Comparison of ENCODE assay signal across 9 cellular contexts in genomic region chr11:68003846-68004550, GRCh38. TPM values are rescaled to one million over a fixed set of nuclear protein-coding genes. Genes with fewer than 3 reads are reported as not detected.
DNase-seq lines count a peak whose midpoint lies in the region; ATAC-seq, FAIRE-seq and TF ChIP-seq lines count a peak whose summit lies in the region.
"Had no signal": no experiment of that assay in that cellular context is flagged by ENCODE, and none has a peak within 500 bp of the region (broad histone marks: within the 10 kb centered on the region; RNA-seq: fewer than 3 reads in every experiment).

Gene UNC93B1, minus strand, starts transcription at chr11:68004097. Its CDS starts 54 bp downstream, at chr11:68004043.

- no peak within 1 kb of the TSS for H3K27ac ChIP-seq in H1 (ENCODE audit: low read depth, low read length)

- no peak for TF ChIP-seq CTCF in H1 (IDR thresholded peaks at IDR 0.05; ENCODE audit: control extremely low read depth in 1 of 3, insufficient read depth in 1 of 3, low read depth in 1 of 3, low read length in 3 of 3)
- no peak for TF ChIP-seq CTCF in mucosa of descending colon (IDR thresholded peaks at IDR 0.05)

- DNase-seq in NCI-H1417 (lab: John Stamatoyannopoulos, UW): peak; percentile 62 to 81 (median 71)
- DNase-seq in NCI-H1417 treated with DMSO at 0.1 percent for 48 hours (lab: John Stamatoyannopoulos, UW): no peak
- DNase-seq in NOMO-1 (lab: John Stamatoyannopoulos, UW; ENCODE audit: unreplicated experiment in 2 of 2): peak; percentile 71 to 92
- DNase-seq in H1 (ENCODE audit: low read depth in 1 of 2, low spot score in 2 of 2): peak in 1 of 2 experiments; percentile 84
- peak; percentile 96 to 97 (median 97) for DNase-seq in mucosa of descending colon
- DNase-seq in stimulated activated CD8-positive, alpha-beta memory T cell treated with anti-CD3 and anti-CD28 coated beads, Interleukin-4, amount 100 ng/mL, for 24 hours (ENCODE audit: low read depth): peak; percentile 72

- H4K20me1 ChIP-seq in H1 (replicated peaks in 1 of 2; ENCODE audit: control insufficient read depth in 1 of 2, insufficient read depth in 2 of 2, low read length in 2 of 2): peaks cover 0 to 2% of the 10 kb centered on the region in 2 experiments

- no peak for FAIRE-seq in H1 (lab: Jason Lieb, UNC)
- FAIRE-seq: G401.6 had no signal

- peak within 1 kb of the TSS; percentile 71 for H3K18ac ChIP-seq in H1 (ENCODE audit: extremely low read depth, low read length)

- H4K91ac ChIP-seq in H1 (replicated peaks; ENCODE audit: insufficient read length, low read length): peak within 1 kb of the TSS; percentile 99

- H3K4me1 ChIP-seq in H1 (replicated peaks in 1 of 4; ENCODE audit: control insufficient read depth in 3 of 4, insufficient read depth in 4 of 4, low read length in 3 of 4) (peaks cover 0 to 12% (median 4%) of the 10 kb centered on the region in 4 experiments; a peak in 5 of 7 replicates), mucosa of descending colon (ENCODE audit: low read depth) (peaks cover 23% of the 10 kb centered on the region)

- no peak for TF ChIP-seq EP300 in H1 (IDR thresholded peaks at IDR 0.05; ENCODE audit: borderline replicate concordance in 1 of 2, low read depth in 2 of 2, low read length in 2 of 2)

- peak within 1 kb of the TSS in 2 of 4 experiments; percentile 31 to 55; a peak in 3 of 7 replicates for H3K9ac ChIP-seq in H1 (replicated peaks in 1 of 4; ENCODE audit: extremely low read depth in 1 of 4, low read depth in 3 of 4, low read length in 3 of 4)

- peaks cover 12% of the 10 kb centered on the region for H3K23me2 ChIP-seq in H1 (ENCODE audit: low read depth, low read length)

- H2BK12ac ChIP-seq in H1 (ENCODE audit: low read depth, low read length): peak within 1 kb of the TSS; percentile 45; the same call in 1 of the 2 replicates

- CTCF ChIA-PET in activated CD8-positive, alpha-beta memory T cell treated with anti-CD3 and anti-CD28 coated beads for 36 hours (lab: Charles Lee): no interaction called here
- CTCF ChIA-PET in H1 (lab: Charles Lee; ENCODE audit: partially characterized antibody): interaction anchor here (0.9 to 3.4 kb wide), 3 partner anchors 10 to 17 kb away, joined by 3 to 19 read pairs (median 4); no protein-coding TSS in a partner anchor

- 17% methylated on average over 23 of the region's 64 CpGs; no CpG with 5 or more reads in 1 of the 2 experiments for WGBS in H1 (ENCODE audit: extremely low coverage in 1 of 2, insufficient coverage in 1 of 2, insufficient read length in 1 of 2, insufficient replicate concordance in 2 of 2, low coverage in 1 of 2, low lambda C conversion rate in 2 of 2, missing lambda C conversion rate in 1 of 2), 2 experiments

- POLR2A ChIA-PET in activated CD8-positive, alpha-beta memory T cell treated with anti-CD3 and anti-CD28 coated beads for 36 hours (lab: Charles Lee): no interaction called here
- POLR2A ChIA-PET in H1 (lab: Charles Lee; ENCODE audit: partially characterized antibody): interaction anchor here (1.0 kb wide), 1 partner anchor 47 kb away, joined by 3 read pairs; no protein-coding TSS in a partner anchor

- H3K79me1 ChIP-seq in H1 (ENCODE audit: low read depth, low read length): no peaks in the 10 kb centered on the region

- no peak for TF ChIP-seq POLR2A in H1 (IDR thresholded peaks at IDR 0.05; ENCODE audit: control extremely low read depth in 1 of 2, low read depth in 2 of 2, low read length in 2 of 2)

- no peaks in the 10 kb centered on the region for H3K36me3 ChIP-seq in H1 (ENCODE audit: control insufficient read depth in 2 of 4, insufficient read depth in 4 of 4, low read length in 3 of 4)
- no peaks in the 10 kb centered on the region for H3K36me3 ChIP-seq in mucosa of descending colon (ENCODE audit: low read depth)

- intact Hi-C loops in mucosa of descending colon (cut with DNase I, micrococcal nuclease): no loop called here

- no peak within 1 kb of the TSS for H2BK5ac ChIP-seq in H1 (ENCODE audit: low read depth, low read length)

- H3K4ac ChIP-seq in H1 (replicated peaks; ENCODE audit: insufficient read length, low read depth, low read length): peak within 1 kb of the TSS; percentile 83

- H3K56ac ChIP-seq in H1 (replicated peaks; ENCODE audit: insufficient read length, low read depth, low read length): no peak within 1 kb of the TSS

- no peak for TF ChIP-seq RAD21 in H1 (IDR thresholded peaks at IDR 0.05 in 1 of 2, conservative IDR thresholded peaks at IDR 0.05 in 1 of 2; ENCODE audit: low read depth in 2 of 2, low read length in 2 of 2)

- peak; percentile 51 for ATAC-seq in HG02981 (IDR thresholded peaks at IDR 0.05; ENCODE audit: unreplicated experiment)
- peak; percentile 88 for ATAC-seq in mucosa of descending colon

- H2BK120ac ChIP-seq in H1 (replicated peaks; ENCODE audit: low read depth, low read length): peak within 1 kb of the TSS; percentile 24

- H2AFZ ChIP-seq in H1 (ENCODE audit: low read length): peak within 1 kb of the TSS; percentile 61; the same call in 1 of the 2 replicates

- H3K9me3 ChIP-seq in H1 (ENCODE audit: insufficient read depth in 2 of 2, low read depth in 1 of 2, low read length in 1 of 2) (no peaks in the 10 kb centered on the region), mucosa of descending colon (no peaks in the 10 kb centered on the region)

- no peaks in the 10 kb centered on the region for H3K79me2 ChIP-seq in H1 (ENCODE audit: control insufficient read depth in 1 of 2, insufficient read depth in 2 of 2, low read length in 2 of 2)

- H3K4me3 ChIP-seq in H1 (ENCODE audit: extremely low read depth in 1 of 4, insufficient read depth in 2 of 4, low read depth in 3 of 4, low read length in 4 of 4) (peak within 1 kb of the TSS; percentile 39 to 76 (median 44)), mucosa of descending colon (peak within 1 kb of the TSS; percentile 77)

- H3K14ac ChIP-seq in H1 (ENCODE audit: insufficient read length): no peak within 1 kb of the TSS

- peak within 1 kb of the TSS; percentile 12; the same call in 1 of the 2 replicates for H2BK15ac ChIP-seq in H1 (ENCODE audit: low read length)

- H2BK20ac ChIP-seq in H1 (ENCODE audit: low read length): 0 out of 2 replicates have a peak within 1 kb of the TSS, but pooled peaks have one; percentile 1

- no peak within 1 kb of the TSS for H3K23ac ChIP-seq in H1 (ENCODE audit: insufficient read length)

- peak within 1 kb of the TSS; percentile 65; the same call in 1 of the 2 replicates for H2AK5ac ChIP-seq in H1 (ENCODE audit: low read depth, low read length)

- peaks cover 0 to 5% (median under 1%) of the 10 kb centered on the region in 4 experiments; a peak in 2 of 7 replicates for H3K27me3 ChIP-seq in H1 (replicated peaks in 1 of 4; ENCODE audit: control insufficient read depth in 3 of 4, extremely low read depth in 1 of 4, insufficient read depth in 3 of 4, low read length in 3 of 4)

- no peak within 1 kb of the TSS for H4K5ac ChIP-seq in H1 (ENCODE audit: insufficient read length, low read depth, low read length)

- H4K8ac ChIP-seq in H1 (ENCODE audit: extremely low read depth, insufficient read depth, low read length): peak within 1 kb of the TSS; percentile 66

- H3K4me2 ChIP-seq in H1 (ENCODE audit: insufficient read depth in 1 of 2, low read depth in 2 of 2, low read length in 2 of 2): peak within 1 kb of the TSS; percentile 39 to 78

TF ChIP-seq in H1, 55 proteins besides CTCF, POLR2A, EP300 and RAD21:
- TF ChIP-seq PHF8 (conservative IDR thresholded peaks at IDR 0.05; ENCODE audit: low read depth, low read length) (0 out of 2 replicates have a peak, but pooled peaks have one; percentile 26), SP4 (IDR thresholded peaks at IDR 0.05; ENCODE audit: low read length) (no peak), BACH1 (IDR thresholded peaks at IDR 0.05; ENCODE audit: low read length) (peak; percentile 51), JUND (IDR thresholded peaks at IDR 0.05; ENCODE audit: low read length) (no peak), CTBP2 (IDR thresholded peaks at IDR 0.05; ENCODE audit: borderline replicate concordance, insufficient read depth, insufficient read length, low read length) (no peak), SP2 (IDR thresholded peaks at IDR 0.05; ENCODE audit: low read length) (no peak), EZH2 (IDR thresholded peaks at IDR 0.05; ENCODE audit: low read depth, low read length, severe bottlenecking) (peak; percentile 32), TAF1 (IDR thresholded peaks at IDR 0.05; ENCODE audit: low read depth, low read length) (0 out of 2 replicates have a peak, but pooled peaks have one; percentile 33), KDM1A (IDR thresholded peaks at IDR 0.05; ENCODE audit: borderline replicate concordance, low read length) (peak; percentile 89; the same call in 1 of the 2 replicates), ZNF274 (IDR thresholded peaks at IDR 0.05; ENCODE audit: borderline replicate concordance, extremely low read depth, low read length) (no peak), MAX (IDR thresholded peaks at IDR 0.05) (peak; percentile 70), E2F6 (IDR thresholded peaks at IDR 0.05) (peak; percentile 42)

RNA-seq across cellular contexts. Expression of gene UNC93B1, which starts in this region (rescaled TPM):
- total RNA-seq in activated CD8-positive, alpha-beta memory T cell treated with anti-CD3 and anti-CD28 coated beads for 36 hours: 10 to 100 TPM; 10.5 to 11.5 TPM
- total RNA-seq in H1 (2021; fragmentation: NEBNext Ultra II Directional; extraction: Animal tissue kit (Norgen Biotek cat#: 25700)): 18.9 and 19.2 TPM in 2 replicates
- polyA plus RNA-seq in H1 (2011; rRNA removed): 34.3 and 40.8 TPM in 2 replicates
- 24.6 TPM for polyA plus RNA-seq in H1 (2011; cell fraction: cytosol; rRNA removed)
- 53.5 TPM for polyA plus RNA-seq in H1 (2011; cell fraction: nucleus; rRNA removed)
- polyA plus RNA-seq in H1 (2012, experiment 1 of 2): 8.7 to 20.4 TPM (median 17.7 TPM) in 4 replicates
- polyA plus RNA-seq in H1 (2012, experiment 2 of 2): 16.4 TPM
- polyA plus RNA-seq in H1 (2013, experiment 1 of 2): 22.0 TPM
- polyA plus RNA-seq in H1 (2013, experiment 2 of 2): 22.4 TPM
- polyA minus RNA-seq in H1 (2011; rRNA and poly(A)+ RNA removed): 20.6 and 26.5 TPM in 2 replicates
- 14.0 TPM for polyA minus RNA-seq in H1 (2011; cell fraction: cytosol; rRNA and poly(A)+ RNA removed)
- 24.7 TPM for polyA minus RNA-seq in H1 (2011; cell fraction: nucleus; rRNA and poly(A)+ RNA removed)
- total RNA-seq in mucosa of descending colon: 10 to 100 TPM; 30.1 to 47.5 (median 46.8) TPM
